In genomic region chr2:96815326-96816126, GRCh38 we compare ENCODE assay signal across 8 cellular contexts. TPM values are rescaled to one million over a fixed set of nuclear protein-coding genes. Genes with fewer than 3 reads are reported as not detected.
A peak's percentile ranks its signal among the peaks of the same experiment; 100 is the strongest.
DNase-seq lines count a peak whose midpoint lies in the region; ATAC-seq and TF ChIP-seq lines count a peak whose summit lies in the region.

No MANE protein-coding gene starts in this region.

- TF ChIP-seq CTCF in Panc1 (IDR thresholded peaks at IDR 0.05) (no peak), lower lobe of right lung (IDR thresholded peaks at IDR 0.05) (no peak), testis (IDR thresholded peaks at IDR 0.05) (no peak)

- TSS peak; percentile 81 for BruUV-seq in Panc1 (replicated peaks; lab: Mats Ljungman, UMichigan)

- ATAC-seq in HG03045 (IDR thresholded peaks at IDR 0.05; ENCODE audit: unreplicated experiment) = peak; percentile 2
- peak; percentile 29 for ATAC-seq in Panc1
- ATAC-seq in central memory CD8-positive, alpha-beta T cell (replicated peaks; ENCODE audit: extremely low read depth, poor library complexity, severe bottlenecking) = peak; percentile 22
- ATAC-seq in lower lobe of right lung = peak in 1 of 2 donors; percentile 2

- H3K36me3 ChIP-seq in Panc1 (ENCODE audit: control insufficient read depth, insufficient read depth, low read length) = no peaks in the 10 kb centered on the region; the same call in 1 of the 2 replicates
- peaks cover 5% of the 10 kb centered on the region for H3K36me3 ChIP-seq in lower lobe of right lung
- H3K36me3 ChIP-seq in testis (ENCODE audit: low read depth, missing control alignments) = no peaks in the 10 kb centered on the region

- H3K4me3 Mint-ChIP-seq in central memory CD8-positive, alpha-beta T cell = peak overlapping the region; percentile 83

- H3K27ac Mint-ChIP-seq in central memory CD8-positive, alpha-beta T cell (ENCODE audit: low read depth) = peak overlapping the region; percentile 82

- in situ Hi-C loops in Panc1 (cut with HindIII; ENCODE audit: low pct_unique_long_range_greater_than_20kb, low sequenced_read_pairs) = no loop called here

- H3K27me3 Mint-ChIP-seq in central memory CD8-positive, alpha-beta T cell = no peaks in the 10 kb centered on the region

- intact Hi-C loops in Panc1 (cut with micrococcal nuclease; ENCODE audit: unreplicated experiment) = no loop called here
- intact Hi-C loops in lower lobe of right lung (cut with DNase I) = no loop called here
- intact Hi-C loops in testis (cut with DNase I; ENCODE audit: low total_unique reads) = loop anchor here (5.0 kb wide), 1 partner anchor 137 kb away; no protein-coding TSS in a partner anchor

- peak overlapping the region; percentile 65 to 75 for H3K4me3 ChIP-seq in Panc1 (ENCODE audit: low read depth in 2 of 2, low read length in 2 of 2)
- peak overlapping the region; percentile 84 for H3K4me3 ChIP-seq in lower lobe of right lung
- H3K4me3 ChIP-seq in testis = peak overlapping the region; percentile 80 to 86

- peak; percentile 19 for DNase-seq in stimulated activated CD4-positive, alpha-beta T cell treated with anti-CD3 and anti-CD28 coated beads, Interleukin-12 subunit alpha, Interleukin-12 subunit beta, amount 100 ng/mL, for 4 hours
- no peak for DNase-seq in stimulated activated CD4-positive, alpha-beta T cell treated with anti-CD3 and anti-CD28 coated beads, Interleukin-4, amount 100 ng/mL, for 1 hour
- DNase-seq in Panc1 (ENCODE audit: low read depth, low spot score) (no peak), lower lobe of right lung (no peak), testis (peak; percentile 54), cerebellar nuclear complex (lab: John Stamatoyannopoulos, UW) (no peak)
- no peak for DNase-seq in central memory CD8-positive, alpha-beta T cell (ENCODE audit: low spot score in 2 of 2)

- H3K27me3 ChIP-seq in Panc1 (ENCODE audit: control insufficient read depth, insufficient read depth, low read length) (no peaks in the 10 kb centered on the region), lower lobe of right lung (ENCODE audit: low read depth) (no peaks in the 10 kb centered on the region), testis (no peaks in the 10 kb centered on the region)

- H3K9me3 ChIP-seq in Panc1 (ENCODE audit: control insufficient read depth, insufficient read depth, low read depth, low read length) (no peaks in the 10 kb centered on the region), lower lobe of right lung (no peaks in the 10 kb centered on the region), testis (no peaks in the 10 kb centered on the region)

- peaks cover 58% of the 10 kb centered on the region for H3K4me1 Mint-ChIP-seq in central memory CD8-positive, alpha-beta T cell

- H3K27ac ChIP-seq in Panc1 (ENCODE audit: low read length) = peak overlapping the region; percentile 85
- H3K27ac ChIP-seq in lower lobe of right lung = peak overlapping the region; percentile 92
- H3K27ac ChIP-seq in testis = peak overlapping the region; percentile 91 to 94

- H3K9me3 Mint-ChIP-seq in central memory CD8-positive, alpha-beta T cell = no peaks in the 10 kb centered on the region

- 1 to 2% methylated on average over 28 to 29 of the region's 60 CpGs for WGBS in testis, 2 donors

- POLR2A ChIA-PET in Panc1 (lab: Charles Lee) = interaction anchor here (0.6 kb wide), 1 partner anchor 33 kb away, joined by 5 read pairs; no protein-coding TSS in a partner anchor

- H3K4me1 ChIP-seq in Panc1 (ENCODE audit: control insufficient read depth, insufficient read depth, low read length) (peaks cover 27% of the 10 kb centered on the region), lower lobe of right lung (peaks cover 44% of the 10 kb centered on the region), testis (peaks cover 20% of the 10 kb centered on the region)

- peaks cover 14% of the 10 kb centered on the region for H3K36me3 Mint-ChIP-seq in central memory CD8-positive, alpha-beta T cell (ENCODE audit: insufficient read depth)

- CTCF ChIA-PET in Panc1 (lab: Charles Lee) = interaction anchor here (0.6 kb wide), 1 partner anchor 121 kb away, joined by 5 read pairs; no protein-coding TSS in a partner anchor

- TF ChIP-seq POLR2A in testis (IDR thresholded peaks at IDR 0.05) = no peak

RNA-seq across cellular contexts. Expression of gene CNNM3, which starts 0.5 kb away (rescaled TPM):
- total RNA-seq in Panc1 (2021; ENCODE audit: unreplicated experiment) = 34.0 TPM
- 27.5 TPM for polyA plus RNA-seq in Panc1 (2012; ENCODE audit: insufficient read length)
- total RNA-seq in lower lobe of right lung = 29.0 TPM
- 10 to 100 TPM; 32.2 to 33.6 TPM for total RNA-seq in testis
- 33.5 TPM for polyA plus RNA-seq in testis (ENCODE audit: insufficient read depth, low read depth, low replicate concordance)

RNA-seq across cellular contexts. Expression of gene ANKRD23, which starts 28.3 kb away (rescaled TPM):
- 3.2 TPM for total RNA-seq in Panc1 (2021; ENCODE audit: unreplicated experiment)
- 2.6 TPM for polyA plus RNA-seq in Panc1 (2012; ENCODE audit: insufficient read length)
- 3.5 TPM for total RNA-seq in lower lobe of right lung
- total RNA-seq in testis = 1 to 10 TPM; 5.3 to 6.8 TPM
- 7.5 TPM for polyA plus RNA-seq in testis (ENCODE audit: insufficient read depth, low read depth, low replicate concordance)

RNA-seq across cellular contexts. Expression of gene ANKRD39, which starts 42.3 kb away (rescaled TPM):
- total RNA-seq in Panc1 (2021; ENCODE audit: unreplicated experiment) (24.4 TPM), lower lobe of right lung (9.4 TPM), testis (10 to 100 TPM; 13.9 to 16.4 TPM)
- polyA plus RNA-seq in Panc1 (2012; ENCODE audit: insufficient read length) = 40.1 TPM
- 8.9 TPM for polyA plus RNA-seq in testis (ENCODE audit: insufficient read depth, low read depth, low replicate concordance)

RNA-seq across cellular contexts. Expression of gene SEMA4C, which starts 54.4 kb away (rescaled TPM):
- 40.2 TPM for total RNA-seq in Panc1 (2021; ENCODE audit: unreplicated experiment)
- polyA plus RNA-seq in Panc1 (2012; ENCODE audit: insufficient read length) = 54.0 TPM
- total RNA-seq in lower lobe of right lung = 24.3 TPM
- total RNA-seq in testis = 10 to 100 TPM; 11.4 to 17.6 TPM
- 10.5 TPM for polyA plus RNA-seq in testis (ENCODE audit: insufficient read depth, low read depth, low replicate concordance)

RNA-seq across cellular contexts. Expression of gene CNNM4, which starts 54.8 kb away (rescaled TPM):
- total RNA-seq in Panc1 (2021; ENCODE audit: unreplicated experiment) (15.7 TPM), lower lobe of right lung (15.7 TPM), testis (10 to 100 TPM; 18.0 to 18.4 TPM)
- 16.4 TPM for polyA plus RNA-seq in Panc1 (2012; ENCODE audit: insufficient read length)
- 21.8 TPM for polyA plus RNA-seq in testis (ENCODE audit: insufficient read depth, low read depth, low replicate concordance)

Comparison
In these comparisons a context has a peak if more than half of its experiments do, and no peak if none do; other contexts are left out.
1. DNase-seq: peak in stimulated activated CD4-positive, alpha-beta T cell treated with anti-CD3 and anti-CD28 coated beads, Interleukin-12 subunit alpha, Interleukin-12 subunit beta, amount 100 ng/mL, for 4 hours (single experiment) and testis (single experiment); none in stimulated activated CD4-positive, alpha-beta T cell treated with anti-CD3 and anti-CD28 coated beads, Interleukin-4, amount 100 ng/mL, for 1 hour (single experiment), Panc1 (single experiment), central memory CD8-positive, alpha-beta T cell (0 of 2), lower lobe of right lung (single experiment) and cerebellar nuclear complex (0 of 2).
2. Peak in every context shown above with its lines, with median percentiles within 50 percentile points of each other: H3K27ac ChIP-seq and H3K4me3 ChIP-seq.